35 cellular contexts compared by ENCODE assay signal in genomic region chr3:198096015-198096414, GRCh38.
"Had no signal": no experiment of that assay in that cellular context is flagged by ENCODE, and none has a peak within 500 bp of the region (broad histone marks: within the 10 kb centered on the region; RNA-seq: fewer than 3 reads in every experiment).

No MANE protein-coding gene starts in this region.

- DNase-seq: Karpas-422, Kasumi-1, KG1, MG63, MV-4-11, NCI-H1048, NCI-H1092, NCI-H1092 treated with DMSO at 0.1 percent for 48 hours, NCI-H1105, NCI-H1105 treated with DMSO at 0.1 percent for 48 hours, NCI-H1417, NCI-H1417 treated with DMSO at 0.1 percent for 48 hours, NCI-H1436, NCI-H1436 treated with DMSO at 0.1 percent for 48 hours, NCI-H146, NCI-H1694, NCI-H1694 treated with DMSO at 0.1 percent for 48 hours, NCI-H187, NCI-H187 treated with DMSO at 0.1 percent for 48 hours, NCI-H1930, NCI-H2029, NCI-H2029 treated with DMSO at 0.1 percent for 48 hours, NCI-H2081, NCI-H2081 treated with DMSO at 0.1 percent for 48 hours, NCI-H2107, NCI-H2171, NCI-H2171 treated with DMSO at 0.1 percent for 48 hours, NCI-H2227 treated with DMSO at 0.1 percent for 48 hours, NCI-H226, NCI-H345, NCI-H446, NCI-H446 treated with DMSO at 0.1 percent for 48 hours, NCI-H510A, NCI-H510A treated with DMSO at 0.1 percent for 48 hours had no signal

- H3K4me3 ChIP-seq: MG63 had no signal

- H3K27ac ChIP-seq: KMS-11 had no signal

- H3K36me3 ChIP-seq: MG63 had no signal

- H3K9me3 ChIP-seq: MG63 had no signal

- H3K9ac ChIP-seq: KMS-11 had no signal

- H3K4me2 ChIP-seq: KMS-11 had no signal
